ENCODE assay signal across 6 cellular contexts in the genomic region with DNA sequence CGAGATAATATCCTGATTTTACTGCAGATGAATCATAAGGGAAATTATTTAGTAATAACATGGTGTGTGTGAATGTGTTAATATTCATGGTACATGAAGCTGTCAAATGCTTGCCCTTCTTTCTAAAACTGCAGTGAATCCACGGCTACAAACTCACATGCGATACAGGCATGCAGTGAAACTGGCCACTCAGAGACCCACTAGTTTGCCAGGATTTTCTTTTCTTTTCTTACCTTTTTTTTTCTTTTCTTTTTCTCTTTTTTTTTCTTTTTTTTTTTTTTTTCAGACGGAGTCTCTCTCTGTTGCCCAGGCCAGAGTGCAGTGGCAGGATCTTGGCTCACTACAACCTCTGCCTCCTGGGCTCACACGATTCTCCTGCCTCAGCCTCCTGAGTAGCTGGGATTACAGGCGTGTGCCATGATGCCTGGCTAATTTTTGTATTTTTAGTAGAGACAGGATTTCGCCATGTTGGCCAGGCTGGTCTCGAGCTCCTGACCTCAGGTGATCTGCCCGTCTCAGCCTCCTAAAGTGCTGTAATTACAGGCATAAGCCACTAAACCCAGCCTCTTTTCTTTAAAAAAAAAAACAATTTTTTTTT. TPM values are rescaled to one million over a fixed set of nuclear protein-coding genes. Genes with fewer than 3 reads are reported as not detected.
"Had no signal": no experiment of that assay in that cellular context is flagged by ENCODE, and none has a peak within 500 bp of the region (broad histone marks: within the 10 kb centered on the region; RNA-seq: fewer than 3 reads in every experiment).

No MANE protein-coding gene starts in this region.

RNA-seq across cellular contexts. Expression of gene NPAS4, which starts 47.0 kb away (rescaled TPM):
- total RNA-seq: dermis microvascular lymphatic vessel endothelial cell, esophagus mucosa, liver, progenitor cell of endocrine pancreas, suprapubic skin, T-cell had no signal
